In the genomic region with DNA sequence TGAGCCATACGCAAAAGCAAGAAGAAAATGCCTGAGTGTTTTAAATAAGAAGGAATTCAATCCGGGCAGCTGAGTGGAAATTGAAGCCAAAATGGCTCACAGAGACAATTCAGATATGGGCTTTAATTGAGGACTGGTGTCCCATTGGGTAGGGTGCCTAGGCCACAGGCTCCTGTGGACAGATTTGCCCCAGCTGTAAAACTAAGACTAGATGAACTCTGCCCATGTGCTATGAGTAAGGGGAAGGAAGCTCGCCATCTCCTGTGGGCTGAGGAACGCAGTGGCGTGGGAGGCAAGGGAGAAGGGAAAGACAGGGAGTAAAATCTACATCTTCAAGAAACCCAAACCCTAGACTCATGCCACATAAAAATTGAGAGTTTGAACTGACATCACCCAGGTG, we compare ENCODE assay signal across 9 cellular contexts.
"Had no signal": no experiment of that assay in that cellular context is flagged by ENCODE, and none has a peak within 500 bp of the region (broad histone marks: within the 10 kb centered on the region; RNA-seq: fewer than 3 reads in every experiment).

No MANE protein-coding gene starts in this region.

- H3K27ac Mint-ChIP-seq: GM23338 had no signal

- ATAC-seq: GM23338, K562 had no signal

- H2AFZ ChIP-seq: GM23338 had no signal

- DNase-seq: H9, HCEC 1CT, IMR-90, KG1 had no signal

- H3K4me3 Mint-ChIP-seq: GM23338, H9 had no signal

- H3K27ac ChIP-seq: HL-60 had no signal

- FAIRE-seq: H1, H54, K562 had no signal

- H3K4me2 ChIP-seq: GM23338 had no signal

- H3K9me3 Mint-ChIP-seq: GM23338, H9 had no signal

- H3K4me1 Mint-ChIP-seq: GM23338, H9 had no signal

- H3K4me3 ChIP-seq: GM23338, K562 had no signal
